ENCODE assay signal across 19 cellular contexts in genomic region chr2:136495636-136496035, GRCh38.
DNase-seq lines count a peak whose midpoint lies in the region; ATAC-seq and TF ChIP-seq lines count a peak whose summit lies in the region.
"Had no signal": no experiment of that assay in that cellular context is flagged by ENCODE, and none has a peak within 500 bp of the region (broad histone marks: within the 10 kb centered on the region; RNA-seq: fewer than 3 reads in every experiment).

No MANE protein-coding gene starts in this region.

- no peak for TF ChIP-seq CTCF in GM06990 (IDR thresholded peaks at IDR 0.05; ENCODE audit: insufficient read depth, low read length, poor library complexity, severe bottlenecking)

- no peaks in the 10 kb centered on the region; the same call in 1 of the 2 replicates for H3K27me3 ChIP-seq in GM06990 (replicated peaks; ENCODE audit: control insufficient read depth, insufficient read depth, low read length)
- H3K27me3 ChIP-seq: body of pancreas, ovary, upper lobe of left lung had no signal

- H3K4me3 ChIP-seq in GM06990 (replicated peaks; ENCODE audit: low read depth, low read length) = no peak overlapping the region
- H3K4me3 ChIP-seq: body of pancreas, ovary, upper lobe of left lung had no signal

- H3K36me3 ChIP-seq in GM06990 (ENCODE audit: control insufficient read depth, insufficient read depth, low read length) = no peaks in the 10 kb centered on the region
- H3K36me3 ChIP-seq: ovary, upper lobe of left lung had no signal

- DNase-seq in GM06990 (ENCODE audit: extremely low read depth, insufficient read length) (peak; percentile 20), MV-4-11 (lab: John Stamatoyannopoulos, UW) (peak; percentile 91), OCI-M2 (lab: John Stamatoyannopoulos, UW; ENCODE audit: unreplicated experiment) (no peak), SHP77 treated with DMSO at 0.1 percent for 48 hours (lab: John Stamatoyannopoulos, UW) (no peak)
- DNase-seq in activated naive CD4-positive, alpha-beta T cell treated with anti-CD3 and anti-CD28 coated beads, Interleukin-2, amount 50 U/mL, for 16 hours = no peak
- DNase-seq: 8988T; activated naive CD4-positive, alpha-beta T cell; body of pancreas; C1 segment of cervical spinal cord; DMS79; left colon; NCI-H2081; NCI-H774; ovary; stimulated activated naive CD4-positive, alpha-beta T cell treated with Interleukin-2 at 50 U/mL for 16 hours; upper lobe of left lung had no signal

- peak; percentile 81 for ATAC-seq in GM19351 (IDR thresholded peaks at IDR 0.05; ENCODE audit: unreplicated experiment)
- peak; percentile 97 for ATAC-seq in HG02884 (IDR thresholded peaks at IDR 0.05; ENCODE audit: unreplicated experiment)
- no peak for ATAC-seq in activated CD4-positive, CD25-positive, alpha-beta regulatory T cell treated with anti-CD3 and anti-CD28 coated beads, Interleukin-2, amount 50 U/mL, for 24 hours
- ATAC-seq: body of pancreas, left colon had no signal

Comparison
In these comparisons a context has a peak if more than half of its experiments do, and no peak if none do; other contexts are left out.
1. DNase-seq: peak in GM06990 (single experiment) and MV-4-11 (single experiment); none in OCI-M2 (single experiment), SHP77 treated with DMSO at 0.1 percent for 48 hours (single experiment) and activated naive CD4-positive, alpha-beta T cell treated with anti-CD3 and anti-CD28 coated beads, Interleukin-2, amount 50 U/mL, for 16 hours (single experiment).
2. ATAC-seq: peak in GM19351 (single experiment) and HG02884 (single experiment); none in activated CD4-positive, CD25-positive, alpha-beta regulatory T cell treated with anti-CD3 and anti-CD28 coated beads, Interleukin-2, amount 50 U/mL, for 24 hours (0 of 2).